Comparison of ENCODE assay signal across 1 cellular context in the genomic region with DNA sequence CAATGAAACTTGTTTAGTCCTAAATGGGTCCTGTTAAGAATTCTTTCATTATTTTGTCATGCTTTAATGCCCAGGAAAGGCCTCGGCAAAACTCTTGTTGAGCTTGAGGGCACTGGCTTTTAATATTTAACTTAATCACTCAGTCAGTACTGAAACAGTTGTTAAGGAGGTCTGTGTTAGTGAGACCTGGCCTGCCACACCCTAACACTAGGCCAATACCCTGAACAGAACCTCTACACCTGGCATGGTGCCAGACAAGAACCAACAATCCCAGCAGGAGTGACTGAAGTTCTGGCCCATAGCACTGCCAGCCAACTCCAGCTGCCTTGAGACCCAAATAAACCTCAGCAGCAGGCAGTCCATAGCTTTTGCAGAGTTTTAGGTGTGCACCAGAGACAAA.
TF ChIP-seq lines count a peak whose summit lies in the region.

No MANE protein-coding gene starts in this region.

TF ChIP-seq in K562, 482 proteins besides CTCF, POLR2A, EP300 and RAD21 (continued from another document):
- TF ChIP-seq YY1 (IDR thresholded peaks at IDR 0.05; ENCODE audit: borderline replicate concordance in 1 of 3, control insufficient read depth in 1 of 3, extremely low read depth in 1 of 3, insufficient read depth in 3 of 3, insufficient read length in 1 of 3, insufficient replicate concordance in 2 of 3, low read depth in 1 of 3, low read length in 2 of 3) (no peak), ZNF41 (CRISPR knock-in tag; conservative IDR thresholded peaks at IDR 0.05) (no peak)
